In genomic region chr3:128166971-128167453, GRCh38 we compare ENCODE assay signal across 14 cellular contexts. TPM values are rescaled to one million over a fixed set of nuclear protein-coding genes. Genes with fewer than 3 reads are reported as not detected.
A peak's percentile ranks its signal among the peaks of the same experiment; 100 is the strongest.
DNase-seq lines count a peak whose midpoint lies in the region; ATAC-seq, FAIRE-seq and TF ChIP-seq lines count a peak whose summit lies in the region.
"Had no signal": no experiment of that assay in that cellular context is flagged by ENCODE, and none has a peak within 500 bp of the region (broad histone marks: within the 10 kb centered on the region; RNA-seq: fewer than 3 reads in every experiment).

No MANE protein-coding gene starts in this region.

- no peak overlapping the region for H3K4me3 Mint-ChIP-seq in CD4-positive, alpha-beta T cell
- no peak overlapping the region for H3K4me3 Mint-ChIP-seq in stimulated activated effector memory CD8-positive, alpha-beta T cell treated with anti-CD3 and anti-CD28 coated beads, Interleukin-12 subunit alpha, Interleukin-12 subunit beta, amount 100 ng/mL, for 72 hours
- no peak overlapping the region for H3K4me3 Mint-ChIP-seq in activated CD4-positive, alpha-beta T cell treated with anti-CD3 and anti-CD28 coated beads, Interleukin-2, amount 10 ng/mL, durations not matched to agents 24 days and 14 days
- no peak overlapping the region for H3K4me3 Mint-ChIP-seq in activated CD8-positive, alpha-beta memory T cell treated with anti-CD3 and anti-CD28 coated beads, Interleukin-2, amount 10 ng/mL, durations not matched to agents 7 days and 5 days
- H3K4me3 Mint-ChIP-seq: CD14-positive monocyte; CD8-positive, alpha-beta memory T cell had no signal

- POLR2A ChIA-PET in CD4-positive, alpha-beta T cell (lab: Charles Lee), result no interaction called here
- POLR2A ChIA-PET in H1 (lab: Charles Lee; ENCODE audit: partially characterized antibody), result no interaction called here

- H2AFZ ChIP-seq in H1 (ENCODE audit: low read length), result no peak overlapping the region

- H3K36me3 ChIP-seq in H1 (ENCODE audit: control insufficient read depth in 2 of 4, insufficient read depth in 4 of 4, low read length in 3 of 4), result no peaks in the 10 kb centered on the region
- no peaks in the 10 kb centered on the region for H3K36me3 ChIP-seq in right lobe of liver
- peaks cover 0 to 23% (median 0%) of the 10 kb centered on the region in 6 donors for H3K36me3 ChIP-seq in spleen

- no peaks in the 10 kb centered on the region for H3K9me3 Mint-ChIP-seq in CD4-positive, alpha-beta T cell
- no peaks in the 10 kb centered on the region for H3K9me3 Mint-ChIP-seq in stimulated activated effector memory CD8-positive, alpha-beta T cell treated with anti-CD3 and anti-CD28 coated beads, Interleukin-12 subunit alpha, Interleukin-12 subunit beta, amount 100 ng/mL, for 72 hours
- no peaks in the 10 kb centered on the region for H3K9me3 Mint-ChIP-seq in activated CD4-positive, alpha-beta T cell treated with anti-CD3 and anti-CD28 coated beads, Interleukin-2, amount 10 ng/mL, durations not matched to agents 24 days and 14 days
- no peaks in the 10 kb centered on the region for H3K9me3 Mint-ChIP-seq in activated CD8-positive, alpha-beta memory T cell treated with anti-CD3 and anti-CD28 coated beads, Interleukin-2, amount 10 ng/mL, durations not matched to agents 7 days and 5 days (ENCODE audit: low read depth)
- H3K9me3 Mint-ChIP-seq: CD8-positive, alpha-beta memory T cell had no signal

- H3K79me2 ChIP-seq in H1 (ENCODE audit: control insufficient read depth in 1 of 2, insufficient read depth in 2 of 2, low read length in 2 of 2), result 0 out of 4 replicates have a peak, but pooled peaks cover 0 to 2% of the 10 kb centered on the region in 2 experiments

- no peak overlapping the region for H2BK12ac ChIP-seq in H1 (ENCODE audit: low read depth, low read length)

- H3K27me3 ChIP-seq in CD4-positive, alpha-beta T cell (ENCODE audit: control insufficient read depth, insufficient read depth, low read length), result no peaks in the 10 kb centered on the region
- H3K27me3 ChIP-seq in H1 (replicated peaks in 1 of 4; ENCODE audit: control insufficient read depth in 3 of 4, extremely low read depth in 1 of 4, insufficient read depth in 3 of 4, low read length in 3 of 4) (no peaks in the 10 kb centered on the region), right lobe of liver (no peaks in the 10 kb centered on the region), spleen (replicated peaks in 1 of 7) (no peaks in the 10 kb centered on the region)

- no peak overlapping the region for H4K5ac ChIP-seq in H1 (ENCODE audit: insufficient read length, low read depth, low read length)

- H2BK5ac ChIP-seq in H1 (ENCODE audit: low read depth, low read length), result no peak overlapping the region

- H3K4me1 Mint-ChIP-seq in CD4-positive, alpha-beta T cell (ENCODE audit: low read depth), result peaks cover 18% of the 10 kb centered on the region
- H3K4me1 Mint-ChIP-seq in stimulated activated effector memory CD8-positive, alpha-beta T cell treated with anti-CD3 and anti-CD28 coated beads, Interleukin-12 subunit alpha, Interleukin-12 subunit beta, amount 100 ng/mL, for 72 hours, result peaks cover 21% of the 10 kb centered on the region
- H3K4me1 Mint-ChIP-seq in activated CD4-positive, alpha-beta T cell treated with anti-CD3 and anti-CD28 coated beads, Interleukin-2, amount 10 ng/mL, durations not matched to agents 24 days and 14 days, result peaks cover 1% of the 10 kb centered on the region
- peaks cover 5% of the 10 kb centered on the region for H3K4me1 Mint-ChIP-seq in activated CD8-positive, alpha-beta memory T cell treated with anti-CD3 and anti-CD28 coated beads, Interleukin-2, amount 10 ng/mL, durations not matched to agents 7 days and 5 days

- peaks cover 0 to 4% of the 10 kb centered on the region in 2 experiments for H4K20me1 ChIP-seq in H1 (replicated peaks in 1 of 2; ENCODE audit: control insufficient read depth in 1 of 2, insufficient read depth in 2 of 2, low read length in 2 of 2)

- no peak for TF ChIP-seq RAD21 in H1 (IDR thresholded peaks at IDR 0.05 in 1 of 2, conservative IDR thresholded peaks at IDR 0.05 in 1 of 2; ENCODE audit: low read depth in 2 of 2, low read length in 2 of 2)

- H4K8ac ChIP-seq in H1 (ENCODE audit: extremely low read depth, insufficient read depth, low read length), result no peak overlapping the region

- H3K27ac Mint-ChIP-seq in CD4-positive, alpha-beta T cell, result peak overlapping the region; percentile 21
- H3K27ac Mint-ChIP-seq in stimulated activated effector memory CD8-positive, alpha-beta T cell treated with anti-CD3 and anti-CD28 coated beads, Interleukin-12 subunit alpha, Interleukin-12 subunit beta, amount 100 ng/mL, for 72 hours, result peak overlapping the region; percentile 5
- H3K27ac Mint-ChIP-seq in activated CD4-positive, alpha-beta T cell treated with anti-CD3 and anti-CD28 coated beads, Interleukin-2, amount 10 ng/mL, durations not matched to agents 24 days and 14 days, result no peak overlapping the region
- no peak overlapping the region for H3K27ac Mint-ChIP-seq in activated CD8-positive, alpha-beta memory T cell treated with anti-CD3 and anti-CD28 coated beads, Interleukin-2, amount 10 ng/mL, durations not matched to agents 7 days and 5 days

- no peak for ATAC-seq in CD4-positive, alpha-beta T cell (ENCODE audit: poor library complexity)
- peak in 1 of 4 donors; percentile 36 for ATAC-seq in right lobe of liver
- no peak for ATAC-seq in stimulated activated effector memory CD8-positive, alpha-beta T cell treated with anti-CD3 and anti-CD28 coated beads, Interleukin-12 subunit alpha, Interleukin-12 subunit beta, amount 100 ng/mL, for 72 hours
- no peak for ATAC-seq in activated CD8-positive, alpha-beta memory T cell treated with anti-CD3 and anti-CD28 coated beads, Interleukin-2, amount 10 ng/mL, durations not matched to agents 7 days and 5 days
- ATAC-seq: GM12878, HCT116 had no signal

- no peaks in the 10 kb centered on the region for H3K27me3 Mint-ChIP-seq in CD4-positive, alpha-beta T cell
- H3K27me3 Mint-ChIP-seq in activated CD4-positive, alpha-beta T cell treated with anti-CD3 and anti-CD28 coated beads, Interleukin-2, amount 10 ng/mL, durations not matched to agents 24 days and 14 days, result no peaks in the 10 kb centered on the region
- no peaks in the 10 kb centered on the region for H3K27me3 Mint-ChIP-seq in activated CD8-positive, alpha-beta memory T cell treated with anti-CD3 and anti-CD28 coated beads, Interleukin-2, amount 10 ng/mL, durations not matched to agents 7 days and 5 days
- H3K27me3 Mint-ChIP-seq: CD8-positive, alpha-beta memory T cell had no signal

- H2BK20ac ChIP-seq in H1 (ENCODE audit: low read length), result no peak overlapping the region

- peaks cover 36% of the 10 kb centered on the region for H3K36me3 Mint-ChIP-seq in CD4-positive, alpha-beta T cell (ENCODE audit: low read depth)
- no peaks in the 10 kb centered on the region for H3K36me3 Mint-ChIP-seq in stimulated activated effector memory CD8-positive, alpha-beta T cell treated with anti-CD3 and anti-CD28 coated beads, Interleukin-12 subunit alpha, Interleukin-12 subunit beta, amount 100 ng/mL, for 72 hours
- H3K36me3 Mint-ChIP-seq in activated CD4-positive, alpha-beta T cell treated with anti-CD3 and anti-CD28 coated beads, Interleukin-2, amount 10 ng/mL, durations not matched to agents 24 days and 14 days (ENCODE audit: low read depth), result no peaks in the 10 kb centered on the region
- no peaks in the 10 kb centered on the region for H3K36me3 Mint-ChIP-seq in activated CD8-positive, alpha-beta memory T cell treated with anti-CD3 and anti-CD28 coated beads, Interleukin-2, amount 10 ng/mL, durations not matched to agents 7 days and 5 days

- H3K14ac ChIP-seq in H1 (ENCODE audit: insufficient read length), result no peak overlapping the region

- no peak overlapping the region for H2BK120ac ChIP-seq in H1 (replicated peaks; ENCODE audit: low read depth, low read length)

- TF ChIP-seq EP300 in H1 (IDR thresholded peaks at IDR 0.05; ENCODE audit: borderline replicate concordance in 1 of 2, low read depth in 2 of 2, low read length in 2 of 2), result no peak

- TF ChIP-seq POLR2A in H1 (IDR thresholded peaks at IDR 0.05; ENCODE audit: control extremely low read depth in 1 of 2, low read depth in 2 of 2, low read length in 2 of 2) (no peak), right lobe of liver (IDR thresholded peaks at IDR 0.05) (no peak), spleen (IDR thresholded peaks at IDR 0.05) (no peak)

- no peak overlapping the region for H3K18ac ChIP-seq in H1 (ENCODE audit: extremely low read depth, low read length)

- FAIRE-seq in H1 (lab: Jason Lieb, UNC), result no peak
- FAIRE-seq: GM12878, GM18507, H54 had no signal

- H3K56ac ChIP-seq in H1 (replicated peaks; ENCODE audit: insufficient read length, low read depth, low read length), result no peak overlapping the region

- no peak overlapping the region for H4K91ac ChIP-seq in H1 (replicated peaks; ENCODE audit: insufficient read length, low read length)

- H3K9ac ChIP-seq in H1 (replicated peaks in 1 of 4; ENCODE audit: extremely low read depth in 1 of 4, low read depth in 3 of 4, low read length in 3 of 4), result no peak overlapping the region

- no peak overlapping the region for H3K4me3 ChIP-seq in H1 (ENCODE audit: extremely low read depth in 1 of 4, insufficient read depth in 2 of 4, low read depth in 3 of 4, low read length in 4 of 4)
- no peak overlapping the region for H3K4me3 ChIP-seq in right lobe of liver
- H3K4me3 ChIP-seq in spleen, result no peak overlapping the region
- H3K4me3 ChIP-seq: GM12878 had no signal

- H3K4me2 ChIP-seq in H1 (ENCODE audit: insufficient read depth in 1 of 2, low read depth in 2 of 2, low read length in 2 of 2), result no peak overlapping the region

- no peak overlapping the region for H2AK5ac ChIP-seq in H1 (ENCODE audit: low read depth, low read length)

- H3K79me1 ChIP-seq in H1 (ENCODE audit: low read depth, low read length), result peaks cover 3% of the 10 kb centered on the region; the same call in 1 of the 2 replicates

- no peaks in the 10 kb centered on the region for H3K9me3 ChIP-seq in CD4-positive, alpha-beta T cell (ENCODE audit: control insufficient read depth, low read length)
- H3K9me3 ChIP-seq in H1 (ENCODE audit: insufficient read depth in 2 of 2, low read depth in 1 of 2, low read length in 1 of 2), result no peaks in the 10 kb centered on the region
- no peaks in the 10 kb centered on the region for H3K9me3 ChIP-seq in right lobe of liver
- H3K9me3 ChIP-seq in spleen, result no peaks in the 10 kb centered on the region

- 0 out of 2 replicates have a peak, but pooled peaks cover 3% of the 10 kb centered on the region for H3K23me2 ChIP-seq in H1 (ENCODE audit: low read depth, low read length)

- no peak for TF ChIP-seq CTCF in CD4-positive, alpha-beta T cell (IDR thresholded peaks at IDR 0.05)
- no peak for TF ChIP-seq CTCF in H1 (IDR thresholded peaks at IDR 0.05; ENCODE audit: control extremely low read depth in 1 of 3, insufficient read depth in 1 of 3, low read depth in 1 of 3, low read length in 3 of 3)
- TF ChIP-seq CTCF in right lobe of liver (IDR thresholded peaks at IDR 0.05), result no peak
- no peak for TF ChIP-seq CTCF in spleen (IDR thresholded peaks at IDR 0.05 in 8 of 11, conservative IDR thresholded peaks at IDR 0.05 in 3 of 11)

- intact Hi-C loops in CD4-positive, alpha-beta T cell (cut with DNase I, micrococcal nuclease), result no loop called here
- intact Hi-C loops in right lobe of liver (cut with DNase I) (loop anchor here in 1 of 2 donors (10.0 kb wide), 1 partner anchor 218 kb away; no protein-coding TSS in a partner anchor), spleen (cut with DNase I; ENCODE audit: low total_unique reads) (no loop called here)
- intact Hi-C loops in activated CD4-positive, alpha-beta T cell treated with anti-CD3 and anti-CD28 coated beads, Interleukin-2, amount 10 ng/mL, durations not matched to agents 24 days and 14 days (cut with micrococcal nuclease), result no loop called here

- no peak for DNase-seq in CD4-positive, alpha-beta T cell
- DNase-seq in H1 (ENCODE audit: low read depth in 1 of 2, low spot score in 2 of 2) (no peak), right lobe of liver (no peak), spleen (no peak)
- no peak for DNase-seq in stimulated activated effector memory CD8-positive, alpha-beta T cell treated with anti-CD3 and anti-CD28 coated beads, Interleukin-12 subunit alpha, Interleukin-12 subunit beta, amount 100 ng/mL, for 72 hours (ENCODE audit: low spot score in 2 of 2)
- no peak for DNase-seq in activated CD4-positive, alpha-beta T cell treated with anti-CD3 and anti-CD28 coated beads, Interleukin-2, amount 10 ng/mL, durations not matched to agents 24 days and 14 days
- no peak for DNase-seq in activated CD8-positive, alpha-beta memory T cell treated with anti-CD3 and anti-CD28 coated beads, Interleukin-2, amount 10 ng/mL, durations not matched to agents 7 days and 5 days
- DNase-seq: CD8-positive, alpha-beta memory T cell had no signal

- CTCF ChIA-PET in CD4-positive, alpha-beta T cell (lab: Charles Lee), result no interaction called here
- CTCF ChIA-PET in H1 (lab: Charles Lee; ENCODE audit: partially characterized antibody), result interaction anchor here (0.6 to 1.6 kb wide), 6 partner anchors 11 to 272 kb away, joined by 3 to 4 read pairs (median 3); no protein-coding TSS in a partner anchor
- CTCF ChIA-PET in activated CD8-positive, alpha-beta memory T cell treated with anti-CD3 and anti-CD28 coated beads, Interleukin-2, amount 10 ng/mL, durations not matched to agents 7 days and 5 days (lab: Charles Lee), result no interaction called here

- H3K27ac ChIP-seq in CD4-positive, alpha-beta T cell (ENCODE audit: low read depth, low read length), result no peak overlapping the region
- H3K27ac ChIP-seq in H1 (ENCODE audit: low read depth, low read length), result no peak overlapping the region
- peak overlapping the region; percentile 12 to 44 (median 40) for H3K27ac ChIP-seq in right lobe of liver
- H3K27ac ChIP-seq in spleen, result no peak overlapping the region
- H3K27ac ChIP-seq: 22Rv1 had no signal

- H3K23ac ChIP-seq in H1 (ENCODE audit: insufficient read length), result no peak overlapping the region

- peaks cover 3 to 14% (median 8%) of the 10 kb centered on the region in 4 experiments; a peak in 5 of 7 replicates for H3K4me1 ChIP-seq in H1 (replicated peaks in 1 of 4; ENCODE audit: control insufficient read depth in 3 of 4, insufficient read depth in 4 of 4, low read length in 3 of 4)
- H3K4me1 ChIP-seq in right lobe of liver, result peaks cover 0 to 41% (median 22%) of the 10 kb centered on the region in 4 donors
- H3K4me1 ChIP-seq in spleen, result peaks cover 0 to 38% (median 10%) of the 10 kb centered on the region in 6 donors

- WGBS in H1 (ENCODE audit: extremely low coverage in 1 of 2, insufficient coverage in 1 of 2, insufficient read length in 1 of 2, insufficient replicate concordance in 2 of 2, low coverage in 1 of 2, low lambda C conversion rate in 2 of 2, missing lambda C conversion rate in 1 of 2), 2 experiments, result 88% methylated on average over 5 of the region's 5 CpGs; no CpG with 5 or more reads in 1 of the 2 experiments
- 86% methylated on average over 3 of the region's 5 CpGs for WGBS in right lobe of liver (ENCODE audit: insufficient coverage, low coverage, low lambda C conversion rate, missing lambda C conversion rate)
- 93 to 99% (median 95%) methylated on average over 5 of the region's 5 CpGs for WGBS in spleen, 5 donors

- H3K4ac ChIP-seq in H1 (replicated peaks; ENCODE audit: insufficient read length, low read depth, low read length), result no peak overlapping the region

- H2BK15ac ChIP-seq in H1 (ENCODE audit: low read length), result peak overlapping the region; percentile 16; the same call in 1 of the 2 replicates

RNA-seq across cellular contexts. Expression of gene EEFSEC, which starts 13.7 kb away (rescaled TPM):
- 10 to 100 TPM; 13.1 to 13.9 TPM for total RNA-seq in CD4-positive, alpha-beta T cell
- 13.1 and 13.8 TPM in 2 replicates for total RNA-seq in H1 (2021; fragmentation: NEBNext Ultra II Directional; extraction: Animal tissue kit (Norgen Biotek cat#: 25700))
- polyA plus RNA-seq in H1 (2011; rRNA removed), result 19.8 and 27.6 TPM in 2 replicates
- 16.2 TPM for polyA plus RNA-seq in H1 (2011; cell fraction: cytosol; rRNA removed)
- 17.5 TPM for polyA plus RNA-seq in H1 (2011; cell fraction: nucleus; rRNA removed)
- 7.3 to 14.1 TPM (median 12.1 TPM) in 4 replicates for polyA plus RNA-seq in H1 (2012, experiment 1 of 2)
- 15.7 TPM for polyA plus RNA-seq in H1 (2012, experiment 2 of 2)
- 8.8 TPM for polyA plus RNA-seq in H1 (2013, experiment 1 of 2)
- 9.1 TPM for polyA plus RNA-seq in H1 (2013, experiment 2 of 2)
- polyA minus RNA-seq in H1 (2011; rRNA and poly(A)+ RNA removed), result 11.9 and 12.1 TPM in 2 replicates
- polyA minus RNA-seq in H1 (2011; cell fraction: cytosol; rRNA and poly(A)+ RNA removed), result 11.4 TPM
- polyA minus RNA-seq in H1 (2011; cell fraction: nucleus; rRNA and poly(A)+ RNA removed), result 22.0 TPM
- 10 to 100 TPM; 10.1 to 24.0 (median 13.4) TPM for total RNA-seq in right lobe of liver
- 19.2 and 21.3 TPM in 2 replicates for total RNA-seq in activated CD4-positive, alpha-beta T cell treated with anti-CD3 and anti-CD28 coated beads, Interleukin-2, amount 10 ng/mL, durations not matched to agents 24 days and 14 days
- 10 to 100 TPM; 19.4 to 19.7 TPM for total RNA-seq in activated CD8-positive, alpha-beta memory T cell treated with anti-CD3 and anti-CD28 coated beads, Interleukin-2, amount 10 ng/mL, durations not matched to agents 7 days and 5 days
- 10 to 100 TPM; 10.9 to 19.2 (median 16.1) TPM for total RNA-seq in spleen
- 10 to 100 TPM in 2 of 3 donors, 1 to 10 TPM in 1; 8.5 to 14.2 (median 11.7) TPM for polyA plus RNA-seq in spleen

RNA-seq across cellular contexts. Expression of gene RUVBL1, which starts 43.4 kb away (rescaled TPM):
- total RNA-seq in CD4-positive, alpha-beta T cell, result 1 to 10 TPM; 5.6 to 7.7 TPM
- total RNA-seq in H1 (2021; fragmentation: NEBNext Ultra II Directional; extraction: Animal tissue kit (Norgen Biotek cat#: 25700)), result 131 and 135 TPM in 2 replicates
- 112 and 113 TPM in 2 replicates for polyA plus RNA-seq in H1 (2011; rRNA removed)
- polyA plus RNA-seq in H1 (2011; cell fraction: cytosol; rRNA removed), result 155 TPM
- polyA plus RNA-seq in H1 (2011; cell fraction: nucleus; rRNA removed), result 102 TPM
- 147 to 169 TPM (median 163 TPM) in 4 replicates for polyA plus RNA-seq in H1 (2012, experiment 1 of 2)
- polyA plus RNA-seq in H1 (2012, experiment 2 of 2), result 94.8 TPM
- 76.0 TPM for polyA plus RNA-seq in H1 (2013, experiment 1 of 2)
- polyA plus RNA-seq in H1 (2013, experiment 2 of 2), result 74.4 TPM
- 78.8 and 104 TPM in 2 replicates for polyA minus RNA-seq in H1 (2011; rRNA and poly(A)+ RNA removed)
- 81.2 TPM for polyA minus RNA-seq in H1 (2011; cell fraction: cytosol; rRNA and poly(A)+ RNA removed)
- 68.8 TPM for polyA minus RNA-seq in H1 (2011; cell fraction: nucleus; rRNA and poly(A)+ RNA removed)
- 10 to 100 TPM in 5 of 6 experiments, 1 to 10 TPM in 1; 8.6 to 20.3 (median 12.9) TPM for total RNA-seq in right lobe of liver
- 149 and 150 TPM in 2 replicates for total RNA-seq in activated CD4-positive, alpha-beta T cell treated with anti-CD3 and anti-CD28 coated beads, Interleukin-2, amount 10 ng/mL, durations not matched to agents 24 days and 14 days
- 10 to 100 TPM; 63.8 to 73.5 TPM for total RNA-seq in activated CD8-positive, alpha-beta memory T cell treated with anti-CD3 and anti-CD28 coated beads, Interleukin-2, amount 10 ng/mL, durations not matched to agents 7 days and 5 days
- 10 to 100 TPM; 25.2 to 32.6 (median 29.2) TPM for total RNA-seq in spleen
- 10 to 100 TPM; 21.6 to 36.4 (median 33.3) TPM for polyA plus RNA-seq in spleen

Comparison
In these comparisons a context has a peak if more than half of its experiments do, and no peak if none do; other contexts are left out.
1. H3K27ac ChIP-seq: peak in right lobe of liver (3 of 3); none in CD4-positive, alpha-beta T cell (single experiment), H1 (single experiment) and spleen (0 of 8).
2. H3K27ac Mint-ChIP-seq: peak in CD4-positive, alpha-beta T cell (single experiment) and stimulated activated effector memory CD8-positive, alpha-beta T cell treated with anti-CD3 and anti-CD28 coated beads, Interleukin-12 subunit alpha, Interleukin-12 subunit beta, amount 100 ng/mL, for 72 hours (single experiment); none in activated CD4-positive, alpha-beta T cell treated with anti-CD3 and anti-CD28 coated beads, Interleukin-2, amount 10 ng/mL, durations not matched to agents 24 days and 14 days (single experiment) and activated CD8-positive, alpha-beta memory T cell treated with anti-CD3 and anti-CD28 coated beads, Interleukin-2, amount 10 ng/mL, durations not matched to agents 7 days and 5 days (single experiment).